Comparison of ENCODE assay signal across 14 cellular contexts in genomic region chr14:99265571-99265970, GRCh38. TPM values are rescaled to one million over a fixed set of nuclear protein-coding genes. Genes with fewer than 3 reads are reported as not detected.
DNase-seq lines count a peak whose midpoint lies in the region; ATAC-seq and TF ChIP-seq lines count a peak whose summit lies in the region.
"Had no signal": no experiment of that assay in that cellular context is flagged by ENCODE, and none has a peak within 500 bp of the region (broad histone marks: within the 10 kb centered on the region; RNA-seq: fewer than 3 reads in every experiment).

No MANE protein-coding gene starts in this region.

- peak; percentile 41 for DNase-seq in activated naive CD4-positive, alpha-beta T cell treated with anti-CD3 and anti-CD28 coated beads, Interleukin-2, amount 10 ng/mL, durations not matched to agents 7 days and 5 days
- no peak for DNase-seq in activated naive CD4-positive, alpha-beta T cell treated with Interleukin-2 at 50 U/mL for 16 hours
- peak; percentile 16 for DNase-seq in activated T-helper 2 cell treated with anti-CD3 and anti-CD28 coated beads, Interferon-gamma antibody, Interleukin-2, Interleukin-4, amounts not matched to agents 10 μg/mL and 5 μg/mL and 100 μg/mL, durations not matched to agents 14 hours and 24 hours and 36 hours (ENCODE audit: low spot score)
- DNase-seq in mesenteric fat pad (ENCODE audit: low spot score): peak; percentile 43
- DNase-seq in GM19240 (ENCODE audit: insufficient read length, low spot score): no peak
- no peak for DNase-seq in omental fat pad (ENCODE audit: low spot score)
- no peak for DNase-seq in KG1 (lab: John Stamatoyannopoulos, UW)
- DNase-seq: dermis blood vessel endothelial cell, heart right ventricle, NCI-H146, NCI-H510A treated with DMSO at 0.1 percent for 48 hours had no signal

- H3K4me3 Mint-ChIP-seq in activated naive CD4-positive, alpha-beta T cell treated with anti-CD3 and anti-CD28 coated beads, Interleukin-2, amount 10 ng/mL, durations not matched to agents 7 days and 5 days: peak overlapping the region; percentile 92
- H3K4me3 Mint-ChIP-seq in activated T-helper 2 cell treated with anti-CD3 and anti-CD28 coated beads, Interferon-gamma antibody, Interleukin-2, Interleukin-4, amounts not matched to agents 10 μg/mL and 5 μg/mL and 100 μg/mL, durations not matched to agents 14 hours and 24 hours and 36 hours (ENCODE audit: low read depth): peak overlapping the region; percentile 85

- H3K27ac Mint-ChIP-seq in activated naive CD4-positive, alpha-beta T cell treated with anti-CD3 and anti-CD28 coated beads, Interleukin-2, amount 10 ng/mL, durations not matched to agents 7 days and 5 days: peak overlapping the region; percentile 100
- H3K27ac Mint-ChIP-seq in activated T-helper 2 cell treated with anti-CD3 and anti-CD28 coated beads, Interferon-gamma antibody, Interleukin-2, Interleukin-4, amounts not matched to agents 10 μg/mL and 5 μg/mL and 100 μg/mL, durations not matched to agents 14 hours and 24 hours and 36 hours: peak overlapping the region; percentile 100
- H3K27ac Mint-ChIP-seq: progenitor cell of endocrine pancreas had no signal

- intact Hi-C loops in activated T-helper 2 cell treated with anti-CD3 and anti-CD28 coated beads, Interferon-gamma antibody, Interleukin-2, Interleukin-4, amounts not matched to agents 10 μg/mL and 5 μg/mL and 100 μg/mL, durations not matched to agents 14 hours and 24 hours and 36 hours (cut with micrococcal nuclease): loop anchor here (2.0 to 10.0 kb wide), 8 partner anchors 33 to 1961 kb away; no protein-coding TSS in a partner anchor

- peaks cover 58% of the 10 kb centered on the region for H3K4me1 Mint-ChIP-seq in activated naive CD4-positive, alpha-beta T cell treated with anti-CD3 and anti-CD28 coated beads, Interleukin-2, amount 10 ng/mL, durations not matched to agents 7 days and 5 days
- peaks cover 75% of the 10 kb centered on the region for H3K4me1 Mint-ChIP-seq in activated T-helper 2 cell treated with anti-CD3 and anti-CD28 coated beads, Interferon-gamma antibody, Interleukin-2, Interleukin-4, amounts not matched to agents 10 μg/mL and 5 μg/mL and 100 μg/mL, durations not matched to agents 14 hours and 24 hours and 36 hours (ENCODE audit: low read depth)

- no peaks in the 10 kb centered on the region for H3K9me3 Mint-ChIP-seq in activated naive CD4-positive, alpha-beta T cell treated with anti-CD3 and anti-CD28 coated beads, Interleukin-2, amount 10 ng/mL, durations not matched to agents 7 days and 5 days
- no peaks in the 10 kb centered on the region for H3K9me3 Mint-ChIP-seq in activated T-helper 2 cell treated with anti-CD3 and anti-CD28 coated beads, Interferon-gamma antibody, Interleukin-2, Interleukin-4, amounts not matched to agents 10 μg/mL and 5 μg/mL and 100 μg/mL, durations not matched to agents 14 hours and 24 hours and 36 hours

- peaks cover 4% of the 10 kb centered on the region for H3K27me3 Mint-ChIP-seq in activated naive CD4-positive, alpha-beta T cell treated with anti-CD3 and anti-CD28 coated beads, Interleukin-2, amount 10 ng/mL, durations not matched to agents 7 days and 5 days
- no peaks in the 10 kb centered on the region for H3K27me3 Mint-ChIP-seq in activated T-helper 2 cell treated with anti-CD3 and anti-CD28 coated beads, Interferon-gamma antibody, Interleukin-2, Interleukin-4, amounts not matched to agents 10 μg/mL and 5 μg/mL and 100 μg/mL, durations not matched to agents 14 hours and 24 hours and 36 hours (ENCODE audit: low read depth)

- CTCF ChIA-PET in activated naive CD4-positive, alpha-beta T cell treated with anti-CD3 and anti-CD28 coated beads, Interleukin-2, amount 10 ng/mL, durations not matched to agents 7 days and 5 days (lab: Charles Lee): interaction anchor here (0.7 to 11.2 kb wide), 15 partner anchors 10 to 1963 kb away, joined by 3 to 140 read pairs (median 7); no protein-coding TSS in a partner anchor

- H3K36me3 Mint-ChIP-seq in activated naive CD4-positive, alpha-beta T cell treated with anti-CD3 and anti-CD28 coated beads, Interleukin-2, amount 10 ng/mL, durations not matched to agents 7 days and 5 days: peaks cover 80% of the 10 kb centered on the region
- peaks cover 51% of the 10 kb centered on the region for H3K36me3 Mint-ChIP-seq in activated T-helper 2 cell treated with anti-CD3 and anti-CD28 coated beads, Interferon-gamma antibody, Interleukin-2, Interleukin-4, amounts not matched to agents 10 μg/mL and 5 μg/mL and 100 μg/mL, durations not matched to agents 14 hours and 24 hours and 36 hours (ENCODE audit: low read depth)

- ATAC-seq in HG03457 (IDR thresholded peaks at IDR 0.05; ENCODE audit: unreplicated experiment) (no peak), omental fat pad (ENCODE audit: low FRiP score) (no peak)
- ATAC-seq: heart right ventricle had no signal

- no peak for TF ChIP-seq CTCF in omental fat pad (IDR thresholded peaks at IDR 0.05)

RNA-seq across cellular contexts. Expression of gene BCL11B, which starts 6.4 kb away (rescaled TPM):
- 34.1 and 34.9 TPM in 2 replicates for total RNA-seq in activated T-helper 2 cell treated with anti-CD3 and anti-CD28 coated beads, Interferon-gamma antibody, Interleukin-2, Interleukin-4, amounts not matched to agents 10 μg/mL and 5 μg/mL and 100 μg/mL, durations not matched to agents 14 hours and 24 hours and 36 hours
- total RNA-seq in mesenteric fat pad (0.67 TPM), omental fat pad (1 to 10 TPM in 1 of 4 donors, under 1 TPM in 3; 0.56 to 2.0 (median 0.77) TPM)
- total RNA-seq: LHCN-M2 had no signal

Comparison
In these comparisons a context has a peak if more than half of its experiments do, and no peak if none do; other contexts are left out.
1. DNase-seq: peak in activated naive CD4-positive, alpha-beta T cell treated with anti-CD3 and anti-CD28 coated beads, Interleukin-2, amount 10 ng/mL, durations not matched to agents 7 days and 5 days (single experiment), activated T-helper 2 cell treated with anti-CD3 and anti-CD28 coated beads, Interferon-gamma antibody, Interleukin-2, Interleukin-4, amounts not matched to agents 10 μg/mL and 5 μg/mL and 100 μg/mL, durations not matched to agents 14 hours and 24 hours and 36 hours (single experiment) and mesenteric fat pad (single experiment); none in activated naive CD4-positive, alpha-beta T cell treated with Interleukin-2 at 50 U/mL for 16 hours (single experiment), GM19240 (single experiment), omental fat pad (single experiment) and KG1 (single experiment).
2. RNA of gene BCL11B, which starts 6.4 kb away (total RNA-seq): 34.1 to 34.9 TPM in activated T-helper 2 cell treated with anti-CD3 and anti-CD28 coated beads, Interferon-gamma antibody, Interleukin-2, Interleukin-4, amounts not matched to agents 10 μg/mL and 5 μg/mL and 100 μg/mL, durations not matched to agents 14 hours and 24 hours and 36 hours; 0.56 to 2.0 TPM in omental fat pad and 0.67 TPM in mesenteric fat pad (single experiment); every median in the first group is over 10 times any median in the second.